In genomic region chr15:88029696-88030095, GRCh38 we compare ENCODE assay signal across 27 cellular contexts.
DNase-seq lines count a peak whose midpoint lies in the region; ATAC-seq and TF ChIP-seq lines count a peak whose summit lies in the region.
"Had no signal": no experiment of that assay in that cellular context is flagged by ENCODE, and none has a peak within 500 bp of the region (broad histone marks: within the 10 kb centered on the region; RNA-seq: fewer than 3 reads in every experiment).

No MANE protein-coding gene starts in this region.

- no peak for TF ChIP-seq POLR2A in esophagus squamous epithelium (IDR thresholded peaks at IDR 0.05)

- no peaks in the 10 kb centered on the region for H3K36me3 ChIP-seq in RWPE2 (ENCODE audit: low read depth)
- no peaks in the 10 kb centered on the region for H3K36me3 ChIP-seq in esophagus squamous epithelium
- H3K36me3 ChIP-seq in mucosa of descending colon (ENCODE audit: low read depth) = no peaks in the 10 kb centered on the region
- H3K36me3 ChIP-seq: SJSA1 had no signal

- no peak overlapping the region for H3K27ac ChIP-seq in RWPE2 (ENCODE audit: poor library complexity, severe bottlenecking)
- H3K27ac ChIP-seq in esophagus squamous epithelium = no peak overlapping the region
- H3K27ac ChIP-seq: SJSA1 had no signal

- H3K9me3 Mint-ChIP-seq in activated naive CD4-positive, alpha-beta T cell treated with anti-CD3 and anti-CD28 coated beads, Interleukin-2, amount 10 ng/mL, durations not matched to agents 7 days and 5 days = no peaks in the 10 kb centered on the region
- H3K9me3 Mint-ChIP-seq: activated CD4-positive, alpha-beta T cell treated with anti-CD3 and anti-CD28 coated beads, Interleukin-2, amount 10 ng/mL, durations not matched to agents 24 days and 14 days; T-helper 1 cell treated with Interleukin-12 subunit alpha and Interleukin-12 subunit beta and Interleukin-4 antibody, amounts not matched to agents 30 μg/mL and 1 μg/mL, for 36 hours had no signal

- DNase-seq in A172 (ENCODE audit: low spot score) (peak; percentile 37), HS-5 (ENCODE audit: low read depth) (peak; percentile 20), RWPE2 (ENCODE audit: low spot score) (no peak), glomerular visceral epithelial cell (ENCODE audit: extremely low spot score) (peak; percentile 22), esophagus squamous epithelium (lab: John Stamatoyannopoulos, UW) (no peak), mucosa of descending colon (no peak)
- no peak for DNase-seq in activated naive CD4-positive, alpha-beta T cell treated with anti-CD3 and anti-CD28 coated beads, Interleukin-2, amount 10 ng/mL, durations not matched to agents 7 days and 5 days
- DNase-seq: 8988T; activated CD4-positive, alpha-beta T cell treated with anti-CD3 and anti-CD28 coated beads, Interleukin-2, amount 10 ng/mL, durations not matched to agents 24 days and 14 days; activated naive CD4-positive, alpha-beta T cell treated with Interleukin-2 at 50 U/mL for 16 hours; activated T-cell treated with anti-CD3 and anti-CD28 coated beads, Interleukin-2, amount 50 U/mL, for 48 hours; amygdala; cortex of kidney; left colon; naive B cell; NCI-H1417 treated with DMSO at 0.1 percent for 48 hours; NK-92 treated with Interleukin-12 subunit alpha and Interleukin-12 subunit beta, amount 100 ng/mL, for 24 hours; occipital lobe; small intestine; stimulated activated CD4-positive, alpha-beta T cell treated with anti-CD3 and anti-CD28 coated beads, Interleukin-2, amount 100 ng/mL, for 24 hours had no signal

- H3K9me3 ChIP-seq in RWPE2 (ENCODE audit: severe bottlenecking) = no peaks in the 10 kb centered on the region
- no peaks in the 10 kb centered on the region for H3K9me3 ChIP-seq in esophagus squamous epithelium
- no peaks in the 10 kb centered on the region for H3K9me3 ChIP-seq in mucosa of descending colon
- H3K9me3 ChIP-seq: SJSA1 had no signal

- TF ChIP-seq CTCF in RWPE2 (IDR thresholded peaks at IDR 0.05; ENCODE audit: poor library complexity, severe bottlenecking) (no peak), esophagus squamous epithelium (IDR thresholded peaks at IDR 0.05) (no peak), mucosa of descending colon (IDR thresholded peaks at IDR 0.05) (no peak)

- no peak overlapping the region for H3K27ac Mint-ChIP-seq in activated naive CD4-positive, alpha-beta T cell treated with anti-CD3 and anti-CD28 coated beads, Interleukin-2, amount 10 ng/mL, durations not matched to agents 7 days and 5 days
- H3K27ac Mint-ChIP-seq: activated CD4-positive, alpha-beta T cell treated with anti-CD3 and anti-CD28 coated beads, Interleukin-2, amount 10 ng/mL, durations not matched to agents 24 days and 14 days; B cell; memory B cell; naive B cell; T-helper 1 cell treated with Interleukin-12 subunit alpha and Interleukin-12 subunit beta and Interleukin-4 antibody, amounts not matched to agents 30 μg/mL and 1 μg/mL, for 36 hours had no signal

- H3K4me3 ChIP-seq in RWPE2 (ENCODE audit: severe bottlenecking) = no peak overlapping the region
- H3K4me3 ChIP-seq in esophagus squamous epithelium = no peak overlapping the region
- no peak overlapping the region for H3K4me3 ChIP-seq in mucosa of descending colon
- H3K4me3 ChIP-seq: GM12878, K562, SJSA1 had no signal

- H3K4me1 ChIP-seq in RWPE2 (ENCODE audit: insufficient read depth, poor library complexity, severe bottlenecking) (no peaks in the 10 kb centered on the region), esophagus squamous epithelium (no peaks in the 10 kb centered on the region), mucosa of descending colon (ENCODE audit: low read depth) (no peaks in the 10 kb centered on the region)
- H3K4me1 ChIP-seq: SJSA1 had no signal

- H3K27me3 Mint-ChIP-seq in activated naive CD4-positive, alpha-beta T cell treated with anti-CD3 and anti-CD28 coated beads, Interleukin-2, amount 10 ng/mL, durations not matched to agents 7 days and 5 days = peaks cover under 1% of the 10 kb centered on the region
- H3K27me3 Mint-ChIP-seq: activated CD4-positive, alpha-beta T cell treated with anti-CD3 and anti-CD28 coated beads, Interleukin-2, amount 10 ng/mL, durations not matched to agents 24 days and 14 days; B cell had no signal

- no peaks in the 10 kb centered on the region for H3K36me3 Mint-ChIP-seq in activated naive CD4-positive, alpha-beta T cell treated with anti-CD3 and anti-CD28 coated beads, Interleukin-2, amount 10 ng/mL, durations not matched to agents 7 days and 5 days
- H3K36me3 Mint-ChIP-seq: memory B cell, naive B cell had no signal

- ATAC-seq in RWPE2 (ENCODE audit: low read depth) (peak; percentile 45), GM19395 (IDR thresholded peaks at IDR 0.05; ENCODE audit: unreplicated experiment) (no peak), mucosa of descending colon (no peak)
- ATAC-seq: GM12878, K562, left colon had no signal

- intact Hi-C loops in esophagus squamous epithelium (cut with DNase I) = no loop called here
- intact Hi-C loops in mucosa of descending colon (cut with DNase I, micrococcal nuclease) = no loop called here

- H3K27me3 ChIP-seq in RWPE2 (ENCODE audit: insufficient read depth, poor library complexity, severe bottlenecking) = no peaks in the 10 kb centered on the region
- H3K27me3 ChIP-seq in esophagus squamous epithelium = no peaks in the 10 kb centered on the region
- H3K27me3 ChIP-seq: SJSA1 had no signal

- H3K4me3 Mint-ChIP-seq in activated naive CD4-positive, alpha-beta T cell treated with anti-CD3 and anti-CD28 coated beads, Interleukin-2, amount 10 ng/mL, durations not matched to agents 7 days and 5 days = no peak overlapping the region
- H3K4me3 Mint-ChIP-seq: activated CD4-positive, alpha-beta T cell treated with anti-CD3 and anti-CD28 coated beads, Interleukin-2, amount 10 ng/mL, durations not matched to agents 24 days and 14 days; B cell; memory B cell; naive B cell; T-helper 1 cell treated with Interleukin-12 subunit alpha and Interleukin-12 subunit beta and Interleukin-4 antibody, amounts not matched to agents 30 μg/mL and 1 μg/mL, for 36 hours had no signal

- CTCF ChIA-PET in activated naive CD4-positive, alpha-beta T cell treated with anti-CD3 and anti-CD28 coated beads, Interleukin-2, amount 10 ng/mL, durations not matched to agents 7 days and 5 days (lab: Charles Lee) = no interaction called here

- WGBS in esophagus squamous epithelium, 2 donors = 40 to 50% methylated on average over 2 of the region's 2 CpGs

- H3K4me1 Mint-ChIP-seq in activated naive CD4-positive, alpha-beta T cell treated with anti-CD3 and anti-CD28 coated beads, Interleukin-2, amount 10 ng/mL, durations not matched to agents 7 days and 5 days = no peaks in the 10 kb centered on the region
- H3K4me1 Mint-ChIP-seq: activated CD4-positive, alpha-beta T cell treated with anti-CD3 and anti-CD28 coated beads, Interleukin-2, amount 10 ng/mL, durations not matched to agents 24 days and 14 days; B cell; memory B cell; naive B cell had no signal

Comparison
In these comparisons a context has a peak if more than half of its experiments do, and no peak if none do; other contexts are left out.
1. DNase-seq: peak in A172 (single experiment), HS-5 (single experiment) and glomerular visceral epithelial cell (single experiment); none in RWPE2 (single experiment), esophagus squamous epithelium (single experiment), activated naive CD4-positive, alpha-beta T cell treated with anti-CD3 and anti-CD28 coated beads, Interleukin-2, amount 10 ng/mL, durations not matched to agents 7 days and 5 days (single experiment) and mucosa of descending colon (0 of 3).